9 cellular contexts compared by ENCODE assay signal in genomic region chr13:98517576-98518310, GRCh38. TPM values are rescaled to one million over a fixed set of nuclear protein-coding genes. Genes with fewer than 3 reads are reported as not detected.
A peak's percentile ranks its signal among the peaks of the same experiment; 100 is the strongest.
DNase-seq lines count a peak whose midpoint lies in the region; ATAC-seq and TF ChIP-seq lines count a peak whose summit lies in the region.
"Had no signal": no experiment of that assay in that cellular context is flagged by ENCODE, and none has a peak within 500 bp of the region (broad histone marks: within the 10 kb centered on the region; RNA-seq: fewer than 3 reads in every experiment).

No MANE protein-coding gene starts in this region.

- H3K27ac ChIP-seq in osteoblast (ENCODE audit: low read depth, low read length), result peak overlapping the region; percentile 8

- H3K27me3 ChIP-seq in osteoblast (ENCODE audit: insufficient read depth, low read length), result no peaks in the 10 kb centered on the region

- peaks cover 4% of the 10 kb centered on the region for H3K4me1 ChIP-seq in osteoblast (ENCODE audit: insufficient read depth, low read length)

- no peak for TF ChIP-seq CTCF in osteoblast (IDR thresholded peaks at IDR 0.05; ENCODE audit: extremely low read depth, low read depth, low read length)

- peaks cover 100% of the 10 kb centered on the region for H3K79me2 ChIP-seq in osteoblast (ENCODE audit: insufficient read depth, low read length)

- H3K9me3 ChIP-seq in osteoblast (ENCODE audit: low read depth, low read length), result no peaks in the 10 kb centered on the region

- peak; percentile 46 for DNase-seq in activated CD4-positive, alpha-beta T cell treated with anti-CD3 and anti-CD28 coated beads for 48 hours
- DNase-seq in osteoblast (ENCODE audit: insufficient read length, low spot score, missing footprints), result no peak
- no peak for DNase-seq in superior temporal gyrus (ENCODE audit: extremely low spot score)
- DNase-seq in cortex of kidney (lab: John Stamatoyannopoulos, UW), result no peak
- no peak for DNase-seq in HCEC 1CT
- DNase-seq in posterior cingulate gyrus, result no peak

- no peak overlapping the region for H2AFZ ChIP-seq in osteoblast (ENCODE audit: low read length)

- peaks cover 24% of the 10 kb centered on the region for H3K36me3 ChIP-seq in osteoblast (ENCODE audit: insufficient read depth, low read length)

- intact Hi-C loops in posterior cingulate gyrus (cut with DNase I), result loop anchor here (10.0 kb wide), 1 partner anchor 57 kb away; the partner anchor contains the start of gene STK24

- H4K20me1 ChIP-seq in osteoblast (ENCODE audit: insufficient read depth, low read length), result peaks cover 28% of the 10 kb centered on the region

- no peak overlapping the region for H3K4me3 ChIP-seq in osteoblast (ENCODE audit: insufficient read depth, low read length)

- ATAC-seq in GM18858 (IDR thresholded peaks at IDR 0.05; ENCODE audit: unreplicated experiment) (peak; percentile 30), HG02588 (IDR thresholded peaks at IDR 0.05; ENCODE audit: unreplicated experiment) (peak; percentile 35)
- ATAC-seq: sciatic nerve had no signal

- no peak overlapping the region for H3K4me2 ChIP-seq in osteoblast (ENCODE audit: insufficient read depth, low read length)

RNA-seq across cellular contexts. Expression of gene STK24, which starts 59.2 kb away (rescaled TPM):
- 82.2 and 83.4 TPM in 2 replicates for total RNA-seq in osteoblast
